25 cellular contexts compared by ENCODE assay signal in genomic region chr3:27060336-27060735, GRCh38.
A peak's percentile ranks its signal among the peaks of the same experiment; 100 is the strongest.
DNase-seq lines count a peak whose midpoint lies in the region; TF ChIP-seq lines count a peak whose summit lies in the region.
"Had no signal": no experiment of that assay in that cellular context is flagged by ENCODE, and none has a peak within 500 bp of the region (broad histone marks: within the 10 kb centered on the region; RNA-seq: fewer than 3 reads in every experiment).

No MANE protein-coding gene starts in this region.

- no peak for TF ChIP-seq CTCF in LNCaP clone FGC (IDR thresholded peaks at IDR 0.05; ENCODE audit: control insufficient read depth, extremely low read depth, insufficient read depth)

- no peak overlapping the region for H3K4me3 ChIP-seq in LNCaP clone FGC (ENCODE audit: low read depth, low read length)
- H3K4me3 ChIP-seq: A549; BLaER1; BLaER1 treated with 17β-estradiol and CSF1 and Interleukin-3, amounts not matched to agents 10 nM and 100 nM had no signal

- peak; percentile 74 for DNase-seq in LNCaP clone FGC (ENCODE audit: low read depth)
- DNase-seq in NCI-H1930 (lab: John Stamatoyannopoulos, UW) = no peak
- DNase-seq: 8988T; ACHN; AML-193; BE2C; C1 segment of cervical spinal cord; Caco-2; Calu3; CD4-positive, alpha-beta memory T cell; CD4-positive, alpha-beta T cell; CD4-positive, CD25-positive, alpha-beta regulatory T cell; CD8-positive, alpha-beta memory T cell; CD8-positive, alpha-beta T cell; COR-L47; DMS 273 treated with DMSO at 0.1 percent for 48 hours; DMS153; DMS53; DMS79; DMS79 treated with DMSO at 0.1 percent for 48 hours; DND-41; EL had no signal
